1 cellular context compared by ENCODE assay signal in the genomic region with DNA sequence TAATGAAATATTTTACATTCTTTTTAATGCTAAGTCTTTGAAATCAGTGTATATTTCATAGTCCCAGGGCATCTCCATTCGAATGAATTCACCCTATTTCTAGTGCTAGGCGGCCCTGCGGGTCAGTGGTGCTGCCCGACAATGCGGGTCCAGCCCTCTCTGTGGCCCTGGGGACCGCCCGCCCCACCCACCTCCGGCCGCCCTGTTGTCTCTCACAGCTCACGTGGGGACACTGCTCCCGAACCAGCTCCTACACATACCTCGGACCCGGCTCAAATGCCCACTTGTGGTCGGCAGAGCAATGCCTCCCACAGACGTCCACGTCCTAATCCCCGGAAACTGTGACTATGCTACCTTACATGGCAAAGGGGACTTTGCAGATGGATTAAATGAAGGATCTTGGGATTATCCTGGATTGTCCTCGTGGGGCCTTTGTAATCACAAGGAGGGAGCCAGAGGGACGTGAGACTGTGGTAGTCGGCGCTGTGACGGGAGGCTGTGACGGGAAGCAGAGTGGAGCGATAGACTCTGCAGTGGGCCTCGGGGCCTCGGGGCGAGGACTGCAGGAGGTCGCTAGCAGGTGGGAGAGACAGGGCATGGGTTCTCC.
TF ChIP-seq lines count a peak whose summit lies in the region.

No MANE protein-coding gene starts in this region.

TF ChIP-seq in IMR-90, 13 proteins besides CTCF, POLR2A, EP300 and RAD21 (continued from another document):
- TF ChIP-seq RCOR1 (IDR thresholded peaks at IDR 0.05; ENCODE audit: insufficient replicate concordance, low read length) (no peak), CEBPB (IDR thresholded peaks at IDR 0.05; ENCODE audit: low read depth, low read length) (no peak)
